Comparison of ENCODE assay signal across 14 cellular contexts in the genomic region with DNA sequence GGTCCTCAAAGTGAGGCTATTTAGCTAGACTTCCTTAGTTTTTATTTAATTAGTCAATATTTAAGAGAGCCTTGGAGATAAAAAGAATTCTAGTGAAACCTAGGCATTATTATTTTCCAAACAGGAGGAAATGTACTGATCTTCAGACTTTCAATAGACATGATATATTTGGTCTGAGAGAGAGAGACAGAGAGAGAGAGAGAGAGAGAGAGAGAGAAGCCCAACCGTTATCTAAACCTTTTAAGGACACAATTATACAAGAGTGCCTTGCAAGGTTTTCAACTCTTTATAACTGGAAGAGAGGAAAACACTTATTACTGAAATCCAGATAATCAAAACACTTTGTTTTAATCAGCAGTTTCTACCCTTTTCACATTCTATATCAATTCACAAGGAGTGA.
"Had no signal": no experiment of that assay in that cellular context is flagged by ENCODE, and none has a peak within 500 bp of the region (broad histone marks: within the 10 kb centered on the region; RNA-seq: fewer than 3 reads in every experiment).

No MANE protein-coding gene starts in this region.

- H3K36me3 ChIP-seq: heart left ventricle, neural progenitor cell, ovary, sigmoid colon, uterus had no signal

- H3K27ac Mint-ChIP-seq: neural progenitor cell had no signal

- H3K9me3 ChIP-seq: body of pancreas, heart left ventricle, ovary, sigmoid colon, uterus had no signal

- H3K27ac ChIP-seq: body of pancreas, coronary artery, neural progenitor cell, ovary, sigmoid colon, uterus had no signal

- ATAC-seq: heart left ventricle, left colon had no signal

- H3K36me3 Mint-ChIP-seq: neural progenitor cell had no signal

- FAIRE-seq: frontal cortex had no signal

- H3K4me1 ChIP-seq: body of pancreas had no signal

- H3K9me3 Mint-ChIP-seq: neural progenitor cell had no signal

- H3K27me3 ChIP-seq: body of pancreas, heart left ventricle, neural progenitor cell, ovary, sigmoid colon, uterus had no signal

- H3K4me3 Mint-ChIP-seq: neural progenitor cell had no signal

- H3K4me3 ChIP-seq: body of pancreas, coronary artery, heart left ventricle, neural progenitor cell, ovary, sigmoid colon, uterus had no signal

- DNase-seq: activated CD4-positive, alpha-beta T cell treated with anti-CD3 and anti-CD28 coated beads, Interleukin-2, amount 50 U/mL, for 1 hour; body of pancreas; central memory CD4-positive, alpha-beta T cell; effector CD4-positive, alpha-beta T cell; heart left ventricle; left colon; mammary epithelial cell; ovary; sigmoid colon; stimulated activated CD4-positive, alpha-beta T cell treated with anti-CD3 and anti-CD28 coated beads, Interleukin-2, amount 100 ng/mL, for 48 hours; uterus had no signal
